In the genomic region with DNA sequence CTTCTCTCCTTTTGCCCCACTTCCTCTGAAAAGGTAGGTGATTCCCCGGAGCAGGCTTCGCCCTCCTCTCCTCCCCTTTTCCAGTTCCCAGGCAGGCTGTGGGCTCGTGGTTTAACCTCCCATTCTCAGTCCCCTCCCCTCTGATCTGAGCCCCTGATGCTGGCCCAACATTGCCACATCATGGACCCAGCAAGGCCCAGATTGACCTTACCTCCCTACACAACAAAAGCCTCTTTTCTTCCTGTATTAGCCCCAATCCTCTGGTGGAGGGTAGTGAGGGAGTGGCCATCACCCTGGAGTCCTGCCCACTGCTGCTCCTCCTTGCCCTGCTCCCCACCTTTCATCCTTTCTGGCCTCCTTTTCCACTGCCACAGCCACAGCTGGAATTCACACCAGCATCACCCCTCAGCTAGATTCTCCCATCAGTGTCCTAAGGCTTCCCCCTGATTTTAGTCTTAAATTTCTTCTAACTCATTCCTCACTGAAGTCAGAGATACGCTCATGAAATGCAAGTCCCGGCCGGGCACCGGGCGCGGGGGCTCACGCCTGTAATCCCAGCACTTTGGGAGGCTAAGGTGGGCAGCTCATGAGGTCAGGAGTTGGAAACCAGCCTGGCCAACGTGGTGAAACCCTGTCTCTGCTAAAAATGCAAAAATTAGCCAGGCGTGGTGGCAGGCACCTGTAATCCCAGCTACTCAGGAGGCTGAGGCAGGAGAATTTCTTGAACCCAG, we compare ENCODE assay signal across 25 cellular contexts. TPM values are rescaled to one million over a fixed set of nuclear protein-coding genes. Genes with fewer than 3 reads are reported as not detected.
DNase-seq lines count a peak whose midpoint lies in the region; ATAC-seq and TF ChIP-seq lines count a peak whose summit lies in the region.
"Had no signal": no experiment of that assay in that cellular context is flagged by ENCODE, and none has a peak within 500 bp of the region (broad histone marks: within the 10 kb centered on the region; RNA-seq: fewer than 3 reads in every experiment).

No MANE protein-coding gene starts in this region.

- ATAC-seq in activated CD8-positive, alpha-beta T cell treated with anti-CD3 and anti-CD28 coated beads for 36 hours, result no peak
- no peak for ATAC-seq in activated CD8-positive, alpha-beta T cell treated with anti-CD3 and anti-CD28 coated beads, Interleukin-2, amount 10 ng/mL, durations not matched to agents 7 days and 5 days
- ATAC-seq in GM23338 (peak; percentile 41), body of pancreas (no peak)

- H3K27me3 ChIP-seq in GM23338 (ENCODE audit: insufficient read depth), result no peaks in the 10 kb centered on the region
- H3K27me3 ChIP-seq in body of pancreas, result peaks cover 0 to 3% of the 10 kb centered on the region in 2 donors
- H3K27me3 ChIP-seq: Peyer's patch had no signal

- no peaks in the 10 kb centered on the region for H4K20me1 ChIP-seq in GM23338 (replicated peaks; ENCODE audit: insufficient read depth)

- TF ChIP-seq POLR2A in body of pancreas (IDR thresholded peaks at IDR 0.05), result no peak

- no peaks in the 10 kb centered on the region for H3K9me3 Mint-ChIP-seq in activated CD8-positive, alpha-beta T cell treated with anti-CD3 and anti-CD28 coated beads for 36 hours
- H3K9me3 Mint-ChIP-seq in activated CD8-positive, alpha-beta T cell treated with anti-CD3 and anti-CD28 coated beads, Interleukin-2, amount 10 ng/mL, durations not matched to agents 7 days and 5 days (ENCODE audit: insufficient read depth), result no peaks in the 10 kb centered on the region
- H3K9me3 Mint-ChIP-seq in GM23338 (peaks cover 3% of the 10 kb centered on the region; the same call in 1 of the 3 replicates), neural crest cell (peaks cover 2% of the 10 kb centered on the region)

- H3K4me1 Mint-ChIP-seq in activated CD8-positive, alpha-beta T cell treated with anti-CD3 and anti-CD28 coated beads for 36 hours (ENCODE audit: low read depth), result peaks cover 5% of the 10 kb centered on the region
- peaks cover 7% of the 10 kb centered on the region for H3K4me1 Mint-ChIP-seq in activated CD8-positive, alpha-beta T cell treated with anti-CD3 and anti-CD28 coated beads, Interleukin-2, amount 10 ng/mL, durations not matched to agents 7 days and 5 days (ENCODE audit: low read depth)
- H3K4me1 Mint-ChIP-seq in GM23338 (peaks cover 5% of the 10 kb centered on the region; the same call in 1 of the 3 replicates), neural crest cell (peaks cover 7% of the 10 kb centered on the region)

- H3K27ac ChIP-seq in GM23338 (ENCODE audit: low read depth) (no peak overlapping the region), body of pancreas (no peak overlapping the region), substantia nigra (ENCODE audit: low read depth, low read length, poor library complexity, severe bottlenecking) (no peak overlapping the region)
- H3K27ac ChIP-seq: GM23248, Peyer's patch had no signal

- H3K27me3 Mint-ChIP-seq in activated CD8-positive, alpha-beta T cell treated with anti-CD3 and anti-CD28 coated beads for 36 hours, result no peaks in the 10 kb centered on the region
- peaks cover 5% of the 10 kb centered on the region for H3K27me3 Mint-ChIP-seq in activated CD8-positive, alpha-beta T cell treated with anti-CD3 and anti-CD28 coated beads, Interleukin-2, amount 10 ng/mL, durations not matched to agents 7 days and 5 days (ENCODE audit: low read depth)
- H3K27me3 Mint-ChIP-seq in GM23338 (ENCODE audit: insufficient read depth, low read depth, poor library complexity) (peaks cover 7% of the 10 kb centered on the region), neural crest cell (ENCODE audit: low read depth) (peaks cover 38% of the 10 kb centered on the region)

- no peaks in the 10 kb centered on the region for H3F3A ChIP-seq in GM23338 (replicated peaks; ENCODE audit: low read depth)

- CTCF ChIA-PET in activated CD8-positive, alpha-beta T cell treated with anti-CD3 and anti-CD28 coated beads for 36 hours (lab: Charles Lee), result no interaction called here
- CTCF ChIA-PET in activated CD8-positive, alpha-beta T cell treated with anti-CD3 and anti-CD28 coated beads, Interleukin-2, amount 10 ng/mL, durations not matched to agents 7 days and 5 days (lab: Charles Lee), result interaction anchor here (1.3 kb wide), 1 partner anchor 18 kb away, joined by 3 read pairs; a partner anchor contains a TSS

- no peaks in the 10 kb centered on the region for H3K36me3 ChIP-seq in GM23338 (ENCODE audit: insufficient read depth)
- no peaks in the 10 kb centered on the region for H3K36me3 ChIP-seq in body of pancreas (replicated peaks in 1 of 2; ENCODE audit: insufficient read depth in 1 of 2, low read depth in 2 of 2)
- H3K36me3 ChIP-seq: HAP-1, Peyer's patch had no signal

- no peaks in the 10 kb centered on the region for H3K9me3 ChIP-seq in body of pancreas
- H3K9me3 ChIP-seq: HAP-1, Peyer's patch had no signal

- H3K4me3 ChIP-seq in GM23338 (no peak overlapping the region), body of pancreas (no peak overlapping the region)
- H3K4me3 ChIP-seq: GM23248, HAP-1, Peyer's patch had no signal

- no peak for TF ChIP-seq CTCF in activated CD8-positive, alpha-beta T cell treated with anti-CD3 and anti-CD28 coated beads for 36 hours (IDR thresholded peaks at IDR 0.05)
- TF ChIP-seq CTCF in GM23338 (conservative IDR thresholded peaks at IDR 0.05; ENCODE audit: low read depth in 2 of 2), result no peak
- no peak for TF ChIP-seq CTCF in neural crest cell (conservative IDR thresholded peaks at IDR 0.05)
- TF ChIP-seq CTCF in body of pancreas (IDR thresholded peaks at IDR 0.05), result no peak

- intact Hi-C loops in activated CD8-positive, alpha-beta T cell treated with anti-CD3 and anti-CD28 coated beads for 36 hours (cut with micrococcal nuclease), result no loop called here
- intact Hi-C loops in body of pancreas (cut with DNase I), result no loop called here

- no peaks in the 10 kb centered on the region for H3K9me2 ChIP-seq in GM23338 (ENCODE audit: insufficient read depth)

- no peak overlapping the region for H3K4me2 ChIP-seq in GM23338

- WGBS in body of pancreas, 2 donors, result 69 to 81% methylated on average over 11 to 12 of the region's 12 CpGs

- H2AFZ ChIP-seq in GM23338, result no peak overlapping the region
- H2AFZ ChIP-seq: GM23248 had no signal

- peak overlapping the region; percentile 52 for H3K27ac Mint-ChIP-seq in activated CD8-positive, alpha-beta T cell treated with anti-CD3 and anti-CD28 coated beads for 36 hours
- H3K27ac Mint-ChIP-seq in activated CD8-positive, alpha-beta T cell treated with anti-CD3 and anti-CD28 coated beads, Interleukin-2, amount 10 ng/mL, durations not matched to agents 7 days and 5 days, result no peak overlapping the region
- H3K27ac Mint-ChIP-seq in GM23338 (no peak overlapping the region), neural crest cell (ENCODE audit: unreplicated experiment) (peak overlapping the region; percentile 93)
- H3K27ac Mint-ChIP-seq: HFFc6 had no signal

- H3K36me3 Mint-ChIP-seq in activated CD8-positive, alpha-beta T cell treated with anti-CD3 and anti-CD28 coated beads for 36 hours (ENCODE audit: low read depth), result no peaks in the 10 kb centered on the region
- H3K36me3 Mint-ChIP-seq in activated CD8-positive, alpha-beta T cell treated with anti-CD3 and anti-CD28 coated beads, Interleukin-2, amount 10 ng/mL, durations not matched to agents 7 days and 5 days (ENCODE audit: low read depth), result no peaks in the 10 kb centered on the region
- H3K36me3 Mint-ChIP-seq in GM23338 (ENCODE audit: low read depth) (no peaks in the 10 kb centered on the region), neural crest cell (ENCODE audit: low read depth) (no peaks in the 10 kb centered on the region)

- no peak for DNase-seq in activated CD8-positive, alpha-beta T cell treated with anti-CD3 and anti-CD28 coated beads for 36 hours
- no peak for DNase-seq in activated CD8-positive, alpha-beta T cell treated with anti-CD3 and anti-CD28 coated beads, Interleukin-2, amount 10 ng/mL, durations not matched to agents 7 days and 5 days
- DNase-seq in GM23338 (ENCODE audit: low spot score), result no peak
- peak; percentile 29 for DNase-seq in OCI-M1 (lab: John Stamatoyannopoulos, UW)
- DNase-seq in neural crest cell (ENCODE audit: low read depth, low spot score), result no peak
- DNase-seq in body of pancreas, result no peak
- DNase-seq in substantia nigra (lab: John Stamatoyannopoulos, UW), result no peak
- no peak for DNase-seq in middle frontal gyrus (ENCODE audit: extremely low spot score, low spot score)
- DNase-seq: Calu3, DMS79 treated with DMSO at 0.1 percent for 48 hours, GF-D8, GM23248, HFFc6, KG1, NCI-H1092, NCI-H1417 treated with DMSO at 0.1 percent for 48 hours, NCI-H1694 treated with DMSO at 0.1 percent for 48 hours, NCI-H2081, NCI-H2227 treated with DMSO at 0.1 percent for 48 hours, NCI-H510A, NCI-H69, Peyer's patch, SHP77 treated with DMSO at 0.1 percent for 48 hours had no signal

- POLR2A ChIA-PET in activated CD8-positive, alpha-beta T cell treated with anti-CD3 and anti-CD28 coated beads for 36 hours (lab: Charles Lee), result interaction anchor here (1.3 kb wide), 1 partner anchor 13 kb away, joined by 3 read pairs; no protein-coding TSS in a partner anchor
- POLR2A ChIA-PET in activated CD8-positive, alpha-beta T cell treated with anti-CD3 and anti-CD28 coated beads, Interleukin-2, amount 10 ng/mL, durations not matched to agents 7 days and 5 days (lab: Charles Lee), result no interaction called here

- no peaks in the 10 kb centered on the region for H3K79me2 ChIP-seq in GM23338 (replicated peaks; ENCODE audit: insufficient read depth)

- no peak overlapping the region for H3K4me3 Mint-ChIP-seq in activated CD8-positive, alpha-beta T cell treated with anti-CD3 and anti-CD28 coated beads for 36 hours
- H3K4me3 Mint-ChIP-seq in activated CD8-positive, alpha-beta T cell treated with anti-CD3 and anti-CD28 coated beads, Interleukin-2, amount 10 ng/mL, durations not matched to agents 7 days and 5 days, result no peak overlapping the region
- H3K4me3 Mint-ChIP-seq in GM23338 (no peak overlapping the region), neural crest cell (no peak overlapping the region)
- H3K4me3 Mint-ChIP-seq: HFFc6 had no signal

- no peaks in the 10 kb centered on the region for H3K4me1 ChIP-seq in GM23338 (ENCODE audit: insufficient read depth)
- no peaks in the 10 kb centered on the region for H3K4me1 ChIP-seq in body of pancreas
- H3K4me1 ChIP-seq: HAP-1, Peyer's patch had no signal

RNA-seq across cellular contexts. Expression of a gene that starts 7.0 kb away (rescaled TPM):
- total RNA-seq in activated CD8-positive, alpha-beta T cell treated with anti-CD3 and anti-CD28 coated beads for 36 hours, result 10 to 100 TPM; 22.4 to 32.1 TPM
- total RNA-seq in activated CD8-positive, alpha-beta T cell treated with anti-CD3 and anti-CD28 coated beads, Interleukin-2, amount 10 ng/mL, durations not matched to agents 7 days and 5 days, result 10 to 100 TPM; 36.5 to 41.7 TPM
- 21.0 and 25.5 TPM in 2 replicates for total RNA-seq in GM23338 (2014; rRNA removed; shearing (Covaris generic))
- polyA plus RNA-seq in GM23338 (2016; fragmentation: Nextera tagmentation; extraction: Ambion mirVana), result 17.3 and 18.0 TPM in 2 replicates
- 35.7 and 41.0 TPM in 2 replicates for total RNA-seq in neural crest cell
- total RNA-seq in body of pancreas, result 10 to 100 TPM; 17.4 to 37.6 TPM

RNA-seq across cellular contexts. Expression of a gene that starts 17.7 kb away (rescaled TPM):
- total RNA-seq in activated CD8-positive, alpha-beta T cell treated with anti-CD3 and anti-CD28 coated beads for 36 hours, result not detected
- total RNA-seq in activated CD8-positive, alpha-beta T cell treated with anti-CD3 and anti-CD28 coated beads, Interleukin-2, amount 10 ng/mL, durations not matched to agents 7 days and 5 days, result not detected
- not detected in 2 replicates for total RNA-seq in GM23338 (2014; rRNA removed; shearing (Covaris generic))
- polyA plus RNA-seq in GM23338 (2016; fragmentation: Nextera tagmentation; extraction: Ambion mirVana), result 0.19 TPM in 1 of 2 replicates, not detected in the other
- total RNA-seq in neural crest cell, result not detected in 2 replicates
- not detected for total RNA-seq in body of pancreas
- total RNA-seq: A172, Calu3, GM23248, HFFc6, Peyer's patch had no signal
- polyA plus RNA-seq: GM23248 had no signal

RNA-seq across cellular contexts. Expression of a gene that starts 18.5 kb away (rescaled TPM):
- total RNA-seq in activated CD8-positive, alpha-beta T cell treated with anti-CD3 and anti-CD28 coated beads for 36 hours, result 10 to 100 TPM; 39.7 to 40.4 TPM
- total RNA-seq in activated CD8-positive, alpha-beta T cell treated with anti-CD3 and anti-CD28 coated beads, Interleukin-2, amount 10 ng/mL, durations not matched to agents 7 days and 5 days, result 10 to 100 TPM; 39.8 to 43.6 TPM
- 44.6 and 48.5 TPM in 2 replicates for total RNA-seq in GM23338 (2014; rRNA removed; shearing (Covaris generic))
- polyA plus RNA-seq in GM23338 (2016; fragmentation: Nextera tagmentation; extraction: Ambion mirVana), result 11.4 and 13.2 TPM in 2 replicates
- 47.2 and 52.4 TPM in 2 replicates for total RNA-seq in neural crest cell
- 10 to 100 TPM; 13.7 to 27.4 TPM for total RNA-seq in body of pancreas

RNA-seq across cellular contexts. Expression of a gene that starts 29.9 kb away (rescaled TPM):
- 10 to 100 TPM; 17.9 to 18.1 TPM for total RNA-seq in activated CD8-positive, alpha-beta T cell treated with anti-CD3 and anti-CD28 coated beads for 36 hours
- total RNA-seq in activated CD8-positive, alpha-beta T cell treated with anti-CD3 and anti-CD28 coated beads, Interleukin-2, amount 10 ng/mL, durations not matched to agents 7 days and 5 days, result 10 to 100 TPM; 22.8 to 23.0 TPM
- 31.1 and 35.9 TPM in 2 replicates for total RNA-seq in GM23338 (2014; rRNA removed; shearing (Covaris generic))
- 7.3 and 7.8 TPM in 2 replicates for polyA plus RNA-seq in GM23338 (2016; fragmentation: Nextera tagmentation; extraction: Ambion mirVana)
- 18.8 and 19.0 TPM in 2 replicates for total RNA-seq in neural crest cell
- 10 to 100 TPM; 38.4 to 60.0 TPM for total RNA-seq in body of pancreas

RNA-seq across cellular contexts. Expression of a gene that starts 40.7 kb away (rescaled TPM):
- total RNA-seq in activated CD8-positive, alpha-beta T cell treated with anti-CD3 and anti-CD28 coated beads for 36 hours, result 10 to 100 TPM; 12.5 to 14.8 TPM
- 10 to 100 TPM; 11.8 to 12.6 TPM for total RNA-seq in activated CD8-positive, alpha-beta T cell treated with anti-CD3 and anti-CD28 coated beads, Interleukin-2, amount 10 ng/mL, durations not matched to agents 7 days and 5 days
- total RNA-seq in GM23338 (2014; rRNA removed; shearing (Covaris generic)), result 33.2 and 37.1 TPM in 2 replicates
- 10.4 and 12.1 TPM in 2 replicates for polyA plus RNA-seq in GM23338 (2016; fragmentation: Nextera tagmentation; extraction: Ambion mirVana)
- total RNA-seq in neural crest cell, result 32.6 and 33.5 TPM in 2 replicates
- 1 to 10 TPM; 6.2 to 9.6 TPM for total RNA-seq in body of pancreas

Comparison
In these comparisons a context has a peak if more than half of its experiments do, and no peak if none do; other contexts are left out.
1. H3K27ac Mint-ChIP-seq: peak in activated CD8-positive, alpha-beta T cell treated with anti-CD3 and anti-CD28 coated beads for 36 hours (single experiment) and neural crest cell (single experiment); none in activated CD8-positive, alpha-beta T cell treated with anti-CD3 and anti-CD28 coated beads, Interleukin-2, amount 10 ng/mL, durations not matched to agents 7 days and 5 days (single experiment) and GM23338 (single experiment).